29 cellular contexts compared by ENCODE assay signal in genomic region chr20:61535956-61536355, GRCh38.
DNase-seq lines count a peak whose midpoint lies in the region; ATAC-seq, FAIRE-seq and TF ChIP-seq lines count a peak whose summit lies in the region.
"Had no signal": no experiment of that assay in that cellular context is flagged by ENCODE, and none has a peak within 500 bp of the region (broad histone marks: within the 10 kb centered on the region; RNA-seq: fewer than 3 reads in every experiment).

No MANE protein-coding gene starts in this region.

- 0 out of 2 replicates have a peak overlapping the region, but pooled peaks have one; percentile 31 for H2BK12ac ChIP-seq in H1 (ENCODE audit: low read depth, low read length)

- intact Hi-C loops in kidney (cut with DNase I): no loop called here
- intact Hi-C loops in spleen (cut with DNase I; ENCODE audit: low total_unique reads): no loop called here

- FAIRE-seq in H1 (lab: Jason Lieb, UNC) (no peak), kidney (lab: Jason Lieb, UNC) (no peak)
- FAIRE-seq: A204.1, GM12878, GM12892, GM19239 had no signal

- peaks cover 12% of the 10 kb centered on the region for H3K4me1 Mint-ChIP-seq in WTC11
- H3K4me1 Mint-ChIP-seq: CD14-positive monocyte; CD4-positive, alpha-beta memory T cell; CD4-positive, CD25-positive, alpha-beta regulatory T cell; CD8-positive, alpha-beta memory T cell had no signal

- no peak overlapping the region for H3K14ac ChIP-seq in H1 (ENCODE audit: insufficient read length)

- CTCF ChIA-PET in WTC11 (lab: Charles Lee): no interaction called here
- CTCF ChIA-PET in H1 (lab: Charles Lee; ENCODE audit: partially characterized antibody): interaction anchor here (0.6 to 1.1 kb wide), 2 partner anchors 15 to 60 kb away, joined by 3 read pairs; no protein-coding TSS in a partner anchor

- H3K4me3 ChIP-seq in H1 (ENCODE audit: extremely low read depth in 1 of 4, insufficient read depth in 2 of 4, low read depth in 3 of 4, low read length in 4 of 4) (no peak overlapping the region), kidney (ENCODE audit: low read length in 2 of 2) (no peak overlapping the region), spleen (no peak overlapping the region)
- H3K4me3 ChIP-seq: BLaER1, GM12878 had no signal

- no peaks in the 10 kb centered on the region for H4K20me1 ChIP-seq in H1 (replicated peaks in 1 of 2; ENCODE audit: control insufficient read depth in 1 of 2, insufficient read depth in 2 of 2, low read length in 2 of 2)

- no peaks in the 10 kb centered on the region; a peak in 2 of 7 replicates for H3K27me3 ChIP-seq in H1 (replicated peaks in 1 of 4; ENCODE audit: control insufficient read depth in 3 of 4, extremely low read depth in 1 of 4, insufficient read depth in 3 of 4, low read length in 3 of 4)
- H3K27me3 ChIP-seq in spleen (replicated peaks in 1 of 7): no peaks in the 10 kb centered on the region
- H3K27me3 ChIP-seq: BE2C, BLaER1 had no signal

- no peak overlapping the region for H3K18ac ChIP-seq in H1 (ENCODE audit: extremely low read depth, low read length)

- H3K27ac ChIP-seq in H1 (ENCODE audit: low read depth, low read length) (no peak overlapping the region), kidney (ENCODE audit: low read depth in 2 of 2, low read length in 2 of 2) (no peak overlapping the region), spleen (no peak overlapping the region)
- H3K27ac ChIP-seq: BLaER1 had no signal

- no peak for TF ChIP-seq EP300 in H1 (IDR thresholded peaks at IDR 0.05; ENCODE audit: borderline replicate concordance in 1 of 2, low read depth in 2 of 2, low read length in 2 of 2)

- no peak for TF ChIP-seq POLR2A in H1 (IDR thresholded peaks at IDR 0.05; ENCODE audit: control extremely low read depth in 1 of 2, low read depth in 2 of 2, low read length in 2 of 2)
- no peak for TF ChIP-seq POLR2A in spleen (IDR thresholded peaks at IDR 0.05)

- H4K91ac ChIP-seq in H1 (replicated peaks; ENCODE audit: insufficient read length, low read length): no peak overlapping the region

- ATAC-seq in WTC11: no peak
- no peak for ATAC-seq in HG02981 (IDR thresholded peaks at IDR 0.05; ENCODE audit: unreplicated experiment)
- no peak for ATAC-seq in HG03095 (IDR thresholded peaks at IDR 0.05; ENCODE audit: unreplicated experiment)
- ATAC-seq: GM12878 had no signal

- H3K9me3 Mint-ChIP-seq in WTC11: no peaks in the 10 kb centered on the region

- no peak overlapping the region for H2AK5ac ChIP-seq in H1 (ENCODE audit: low read depth, low read length)

- no peak overlapping the region for H2BK20ac ChIP-seq in H1 (ENCODE audit: low read length)

- H3K4me1 ChIP-seq in H1 (replicated peaks in 1 of 4; ENCODE audit: control insufficient read depth in 3 of 4, insufficient read depth in 4 of 4, low read length in 3 of 4) (no peaks in the 10 kb centered on the region; a peak in 1 of 7 replicates), kidney (ENCODE audit: control insufficient read depth in 1 of 2, insufficient read depth in 1 of 2, low read depth in 1 of 2, low read length in 2 of 2) (no peaks in the 10 kb centered on the region), spleen (no peaks in the 10 kb centered on the region)
- H3K4me1 ChIP-seq: BE2C had no signal

- H2BK120ac ChIP-seq in H1 (replicated peaks; ENCODE audit: low read depth, low read length): no peak overlapping the region

- no peaks in the 10 kb centered on the region for H3K79me1 ChIP-seq in H1 (ENCODE audit: low read depth, low read length)

- no peaks in the 10 kb centered on the region for H3K36me3 Mint-ChIP-seq in WTC11
- H3K36me3 Mint-ChIP-seq: CD14-positive monocyte; CD4-positive, alpha-beta memory T cell; CD4-positive, CD25-positive, alpha-beta regulatory T cell; CD8-positive, alpha-beta memory T cell had no signal

- DNase-seq in WTC11 (ENCODE audit: low spot score) (no peak), H1 (ENCODE audit: low read depth in 1 of 2, low spot score in 2 of 2) (no peak), kidney (peak; percentile 33), spleen (peak; percentile 31), GM13977 (ENCODE audit: low spot score) (no peak), HK-2 (ENCODE audit: unreplicated experiment) (no peak)
- DNase-seq: 8988T; ACHN; BE2C; C1 segment of cervical spinal cord; CD4-positive, alpha-beta memory T cell; CD4-positive, CD25-positive, alpha-beta regulatory T cell; CD8-positive, alpha-beta memory T cell; COR-L47; DMS 273 treated with DMSO at 0.1 percent for 48 hours; DMS153; DMS53; DMS79; DND-41; EL; GDM1 had no signal

- TF ChIP-seq RAD21 in H1 (IDR thresholded peaks at IDR 0.05 in 1 of 2, conservative IDR thresholded peaks at IDR 0.05 in 1 of 2; ENCODE audit: low read depth in 2 of 2, low read length in 2 of 2): peak; percentile 23 to 45; a peak in 2 of 4 replicates

- H3K56ac ChIP-seq in H1 (replicated peaks; ENCODE audit: insufficient read length, low read depth, low read length): no peak overlapping the region

- no peak overlapping the region for H3K9ac ChIP-seq in H1 (replicated peaks in 1 of 4; ENCODE audit: extremely low read depth in 1 of 4, low read depth in 3 of 4, low read length in 3 of 4)
- no peak overlapping the region for H3K9ac ChIP-seq in kidney (ENCODE audit: low read length in 2 of 2)
- H3K9ac ChIP-seq: BLaER1 had no signal

- H3K36me3 ChIP-seq in H1 (ENCODE audit: control insufficient read depth in 2 of 4, insufficient read depth in 4 of 4, low read length in 3 of 4) (no peaks in the 10 kb centered on the region), kidney (ENCODE audit: control insufficient read depth in 1 of 2, insufficient read depth in 2 of 2, low read length in 2 of 2) (no peaks in the 10 kb centered on the region), spleen (no peaks in the 10 kb centered on the region)
- H3K36me3 ChIP-seq: BE2C, BLaER1 had no signal

- H3K27me3 Mint-ChIP-seq in WTC11 (ENCODE audit: low read depth): peaks cover 14% of the 10 kb centered on the region
- H3K27me3 Mint-ChIP-seq: CD4-positive, alpha-beta memory T cell; CD4-positive, CD25-positive, alpha-beta regulatory T cell; CD8-positive, alpha-beta memory T cell had no signal

- H3K9me3 ChIP-seq in H1 (ENCODE audit: insufficient read depth in 2 of 2, low read depth in 1 of 2, low read length in 1 of 2): no peaks in the 10 kb centered on the region
- no peaks in the 10 kb centered on the region for H3K9me3 ChIP-seq in kidney (ENCODE audit: control insufficient read depth in 1 of 2, low read length in 2 of 2)
- H3K9me3 ChIP-seq in spleen: peaks cover 0 to 27% (median 0%) of the 10 kb centered on the region in 8 donors
- H3K9me3 ChIP-seq: BE2C, BLaER1 had no signal

- no peak overlapping the region for H4K8ac ChIP-seq in H1 (ENCODE audit: extremely low read depth, insufficient read depth, low read length)

- no peak overlapping the region for H3K4me2 ChIP-seq in H1 (ENCODE audit: insufficient read depth in 1 of 2, low read depth in 2 of 2, low read length in 2 of 2)
- H3K4me2 ChIP-seq: BLaER1 had no signal

- H4K5ac ChIP-seq in H1 (ENCODE audit: insufficient read length, low read depth, low read length): no peak overlapping the region

- in situ Hi-C loops in GM13977 (cut with MboI; ENCODE audit: low pct_unique_long_range_greater_than_20kb, low sequenced_read_pairs, unreplicated experiment): no loop called here

- H3K79me2 ChIP-seq in H1 (ENCODE audit: control insufficient read depth in 1 of 2, insufficient read depth in 2 of 2, low read length in 2 of 2): no peaks in the 10 kb centered on the region

- TF ChIP-seq CTCF in WTC11 (IDR thresholded peaks at IDR 0.05): no peak
- peak in 2 of 3 experiments; percentile 7 to 20; a peak in 2 of 4 replicates for TF ChIP-seq CTCF in H1 (IDR thresholded peaks at IDR 0.05; ENCODE audit: control extremely low read depth in 1 of 3, insufficient read depth in 1 of 3, low read depth in 1 of 3, low read length in 3 of 3)
- no peak for TF ChIP-seq CTCF in kidney (IDR thresholded peaks at IDR 0.05; ENCODE audit: borderline replicate concordance, extremely low read depth, insufficient read depth)
- TF ChIP-seq CTCF in spleen (IDR thresholded peaks at IDR 0.05 in 8 of 11, conservative IDR thresholded peaks at IDR 0.05 in 3 of 11): no peak
- no peak for TF ChIP-seq CTCF in GM13977 (IDR thresholded peaks at IDR 0.05; ENCODE audit: extremely low read depth, insufficient read depth, missing control alignments)

- H2BK15ac ChIP-seq in H1 (ENCODE audit: low read length): no peak overlapping the region

- no peak overlapping the region for H3K27ac Mint-ChIP-seq in WTC11
- H3K27ac Mint-ChIP-seq: CD4-positive, alpha-beta memory T cell; CD4-positive, CD25-positive, alpha-beta regulatory T cell; CD8-positive, alpha-beta memory T cell had no signal

- H3K23ac ChIP-seq in H1 (ENCODE audit: insufficient read length): no peak overlapping the region

- no peak overlapping the region for H3K4ac ChIP-seq in H1 (replicated peaks; ENCODE audit: insufficient read length, low read depth, low read length)

- no peak overlapping the region for H3K4me3 Mint-ChIP-seq in WTC11
- H3K4me3 Mint-ChIP-seq: CD14-positive monocyte; CD4-positive, alpha-beta memory T cell; CD4-positive, CD25-positive, alpha-beta regulatory T cell; CD8-positive, alpha-beta memory T cell had no signal

- no peak overlapping the region for H2AFZ ChIP-seq in H1 (ENCODE audit: low read length)

- no peaks in the 10 kb centered on the region for H3K23me2 ChIP-seq in H1 (ENCODE audit: low read depth, low read length)

- 85% methylated on average over 8 of the region's 8 CpGs; no CpG with 5 or more reads in 1 of the 2 experiments for WGBS in H1 (ENCODE audit: extremely low coverage in 1 of 2, insufficient coverage in 1 of 2, insufficient read length in 1 of 2, insufficient replicate concordance in 2 of 2, low coverage in 1 of 2, low lambda C conversion rate in 2 of 2, missing lambda C conversion rate in 1 of 2), 2 experiments
- 75 to 81% (median 75%) methylated on average over 7 to 8 of the region's 8 CpGs for WGBS in spleen, 5 donors

- H2BK5ac ChIP-seq in H1 (ENCODE audit: low read depth, low read length): no peak overlapping the region

- POLR2A ChIA-PET in WTC11 (lab: Charles Lee) (no interaction called here), H1 (lab: Charles Lee; ENCODE audit: partially characterized antibody) (no interaction called here)

TF ChIP-seq in WTC11, 78 proteins besides CTCF, POLR2A, EP300 and RAD21 (continues in another document):
- TF ChIP-seq USF2 (CRISPR knock-in tag; IDR thresholded peaks at IDR 0.05): no peak

TF ChIP-seq in H1, 55 proteins besides CTCF, POLR2A, EP300 and RAD21 (continues in another document):
- TF ChIP-seq, protein P1, sequence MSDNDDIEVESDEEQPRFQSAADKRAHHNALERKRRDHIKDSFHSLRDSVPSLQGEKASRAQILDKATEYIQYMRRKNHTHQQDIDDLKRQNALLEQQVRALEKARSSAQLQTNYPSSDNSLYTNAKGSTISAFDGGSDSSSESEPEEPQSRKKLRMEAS (IDR thresholded peaks at IDR 0.05): no peak
- TF ChIP-seq POU5F1 (IDR thresholded peaks at IDR 0.05; ENCODE audit: low read depth, low read length) (no peak), SP2 (IDR thresholded peaks at IDR 0.05; ENCODE audit: low read length) (no peak), YY1 (IDR thresholded peaks at IDR 0.05; ENCODE audit: low read depth, low read length) (no peak), KDM5A (IDR thresholded peaks at IDR 0.05; ENCODE audit: low read length) (no peak), HDAC6 (IDR thresholded peaks at IDR 0.05; ENCODE audit: low read depth, low read length) (no peak)

Comparison
In these comparisons a context has a peak if more than half of its experiments do, and no peak if none do; other contexts are left out.
1. DNase-seq: peak in kidney (single experiment) and spleen (single experiment); none in WTC11 (single experiment), H1 (0 of 2), GM13977 (single experiment) and HK-2 (single experiment).
2. CTCF ChIP-seq: peak in H1 (2 of 3); none in WTC11 (single experiment), kidney (single experiment), spleen (0 of 11) and GM13977 (single experiment).
3. Of the 9 proteins assayed by ChIP-seq in both WTC11 and H1: peak only in WTC11: none; only in H1: CTCF; in both: none; in neither: 8.